28 cellular contexts compared by ENCODE assay signal in genomic region chr17:75265614-75266314, GRCh38.
"Had no signal": no experiment of that assay in that cellular context is flagged by ENCODE, and none has a peak within 500 bp of the region (broad histone marks: within the 10 kb centered on the region; RNA-seq: fewer than 3 reads in every experiment).

No MANE protein-coding gene starts in this region.

- H3K9me3 ChIP-seq: gastroesophageal sphincter, left ventricle myocardium inferior, upper lobe of left lung, vagina had no signal

- DNase-seq: activated CD4-positive, alpha-beta memory T cell treated with anti-CD3 and anti-CD28 coated beads, Interleukin-2, amount 10 ng/mL, durations not matched to agents 7 days and 5 days; activated CD4-positive, alpha-beta T cell treated with anti-CD3 and anti-CD28 coated beads, Interleukin-2, amount 10 ng/mL, durations not matched to agents 24 days and 14 days; activated CD4-positive, CD25-positive, alpha-beta regulatory T cell treated with anti-CD3 and anti-CD28 coated beads, Interleukin-2, amount 50 U/mL, for 72 hours; activated CD8-positive, alpha-beta memory T cell treated with anti-CD3 and anti-CD28 coated beads, Interleukin-2, amount 50 U/mL, for 48 hours; activated naive CD4-positive, alpha-beta T cell; activated T-cell treated with anti-CD3 and anti-CD28 coated beads, Interleukin-2, amount 50 U/mL, for 48 hours; dorsolateral prefrontal cortex; effector memory CD4-positive, alpha-beta T cell; islet precursor cell; left ventricle myocardium inferior; mammary epithelial cell; naive B cell; nephron progenitor cell; occipital lobe; stimulated activated CD4-positive, alpha-beta T cell treated with anti-CD3 and anti-CD28 coated beads, Interleukin-2, amount 100 ng/mL, for 48 hours; stimulated activated naive CD4-positive, alpha-beta T cell treated with Interleukin-2 at 50 U/mL for 16 hours; T-helper 2 cell had no signal

- H3K4me3 ChIP-seq: dorsolateral prefrontal cortex, gastroesophageal sphincter, hepatocyte, left ventricle myocardium inferior, upper lobe of left lung, vagina had no signal

- H2AFZ ChIP-seq: hepatocyte, parathyroid adenoma had no signal

- H3K9ac ChIP-seq: parathyroid adenoma had no signal

- H3K27ac ChIP-seq: gastroesophageal sphincter, hepatocyte, left ventricle myocardium inferior, parathyroid adenoma, upper lobe of left lung, vagina had no signal

- FAIRE-seq: bronchial epithelial cell, colon had no signal

- H3K4me3 Mint-ChIP-seq: activated CD4-positive, alpha-beta memory T cell treated with anti-CD3 and anti-CD28 coated beads, Interleukin-2, amount 10 ng/mL, durations not matched to agents 7 days and 5 days; activated CD4-positive, alpha-beta T cell treated with anti-CD3 and anti-CD28 coated beads, Interleukin-2, amount 10 ng/mL, durations not matched to agents 24 days and 14 days; activated naive CD8-positive, alpha-beta T cell; central memory CD8-positive, alpha-beta T cell; mesothelial cell of epicardium; nephron progenitor cell had no signal

- H3K27me3 Mint-ChIP-seq: activated CD4-positive, alpha-beta memory T cell treated with anti-CD3 and anti-CD28 coated beads, Interleukin-2, amount 10 ng/mL, durations not matched to agents 7 days and 5 days; activated CD4-positive, alpha-beta T cell treated with anti-CD3 and anti-CD28 coated beads, Interleukin-2, amount 10 ng/mL, durations not matched to agents 24 days and 14 days; activated naive CD8-positive, alpha-beta T cell; central memory CD8-positive, alpha-beta T cell; naive B cell had no signal

- H3K27me3 ChIP-seq: dorsolateral prefrontal cortex, gastroesophageal sphincter, hepatocyte, upper lobe of left lung, vagina had no signal

- ATAC-seq: gastroesophageal sphincter, right cardiac atrium had no signal

- H3K4me2 ChIP-seq: hepatocyte had no signal

- H3K9me3 Mint-ChIP-seq: activated CD4-positive, alpha-beta memory T cell treated with anti-CD3 and anti-CD28 coated beads, Interleukin-2, amount 10 ng/mL, durations not matched to agents 7 days and 5 days; activated CD4-positive, alpha-beta T cell treated with anti-CD3 and anti-CD28 coated beads, Interleukin-2, amount 10 ng/mL, durations not matched to agents 24 days and 14 days; central memory CD8-positive, alpha-beta T cell; mesothelial cell of epicardium; naive B cell; nephron progenitor cell had no signal

- H3K36me3 Mint-ChIP-seq: naive B cell had no signal

- H3K27ac Mint-ChIP-seq: activated CD4-positive, alpha-beta memory T cell treated with anti-CD3 and anti-CD28 coated beads, Interleukin-2, amount 10 ng/mL, durations not matched to agents 7 days and 5 days; activated CD4-positive, alpha-beta T cell treated with anti-CD3 and anti-CD28 coated beads, Interleukin-2, amount 10 ng/mL, durations not matched to agents 24 days and 14 days; activated naive CD8-positive, alpha-beta T cell; mesothelial cell of epicardium had no signal
